ENCODE assay signal across 8 cellular contexts in the genomic region with DNA sequence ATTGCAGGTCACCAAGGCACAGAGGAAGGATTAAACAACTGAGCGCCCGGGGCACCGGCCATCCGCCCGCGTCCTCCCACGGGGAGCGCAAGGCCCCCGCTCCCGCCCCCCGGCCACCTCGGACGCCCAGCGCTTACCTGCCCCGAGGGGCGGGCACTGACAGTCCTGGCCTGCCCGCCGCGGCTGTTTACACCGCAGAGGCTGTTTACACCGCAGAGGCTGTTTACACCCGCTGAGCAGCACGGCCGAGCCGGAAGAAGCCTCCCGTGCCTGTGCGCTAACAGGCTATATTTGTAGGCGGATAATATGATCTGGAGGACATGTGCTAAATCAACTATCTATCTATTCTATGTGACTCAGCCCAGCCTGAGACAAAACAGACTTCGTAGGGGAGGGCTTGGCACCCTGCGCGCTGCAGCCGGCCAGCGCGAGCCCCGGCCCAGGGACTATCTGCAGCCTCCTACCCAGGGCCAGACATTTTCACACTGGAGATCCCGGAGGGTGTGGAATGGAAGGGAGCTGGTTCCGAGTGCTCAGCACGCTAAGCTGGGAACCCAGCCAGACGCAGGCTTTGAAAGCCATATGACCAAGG. TPM values are rescaled to one million over a fixed set of nuclear protein-coding genes. Genes with fewer than 3 reads are reported as not detected.
DNase-seq lines count a peak whose midpoint lies in the region; ATAC-seq and TF ChIP-seq lines count a peak whose summit lies in the region.

LRRC2 (minus strand) TSS at position 263 of the 592 bp plus-strand sequence. CDS start 14,711 bp downstream, outside the sequence.

- ATAC-seq in IMR-90 (ENCODE audit: low read depth) (peak; percentile 83), foreskin keratinocyte (peak; percentile 77)

- H2AK5ac ChIP-seq in IMR-90 (ENCODE audit: low read depth, low read length), result peak within 1 kb of the TSS; percentile 93

- H3K4me2 ChIP-seq in IMR-90 (ENCODE audit: low read depth, low read length), result peak within 1 kb of the TSS; percentile 86

- H3K27ac ChIP-seq in IMR-90 (ENCODE audit: insufficient read depth, low read length) (peak within 1 kb of the TSS; percentile 53), foreskin keratinocyte (no peak within 1 kb of the TSS)

- intact Hi-C loops in IMR-90 (cut with micrococcal nuclease), result loop anchor here (5.0 kb wide), 1 partner anchor 61 kb away; no protein-coding TSS in a partner anchor

- no TSS peak for BruUV-seq in IMR-90 (replicated peaks; lab: Mats Ljungman, UMichigan)

- peaks cover 10% of the 10 kb centered on the region; the same call in 1 of the 2 replicates for H3K9me1 ChIP-seq in IMR-90 (ENCODE audit: insufficient read depth, low read length)

- in situ Hi-C loops in IMR-90 (cut with MboI; ENCODE audit: low sequenced_read_pairs), result no loop called here

- H3K79me1 ChIP-seq in IMR-90 (ENCODE audit: low read depth in 1 of 2, low read length in 2 of 2), result peaks cover 13 to 22% of the 10 kb centered on the region in 2 experiments; a peak in 2 of 4 replicates

- peak within 1 kb of the TSS; percentile 49; the same call in 2 of the 3 replicates for H2BK15ac ChIP-seq in IMR-90 (ENCODE audit: low read depth, low read length)

- peak within 1 kb of the TSS; percentile 98 for H2BK120ac ChIP-seq in IMR-90 (ENCODE audit: low read depth, low read length)

- H3K27me3 ChIP-seq in IMR-90 (ENCODE audit: control insufficient read depth, insufficient read depth, low read length) (no peaks in the 10 kb centered on the region), foreskin keratinocyte (no peaks in the 10 kb centered on the region), neuron (ENCODE audit: insufficient read depth, low read length) (peaks cover 24% of the 10 kb centered on the region)

- peak within 1 kb of the TSS; percentile 57 for H3K4me3 ChIP-seq in IMR-90 (ENCODE audit: insufficient read depth, low read depth, low read length)
- no peak within 1 kb of the TSS for H3K4me3 ChIP-seq in neuron (ENCODE audit: low read length)

- H3K9ac ChIP-seq in IMR-90 (ENCODE audit: low read depth, low read length), result peak within 1 kb of the TSS; percentile 87

- peak within 1 kb of the TSS; percentile 93 for H3K56ac ChIP-seq in IMR-90 (ENCODE audit: extremely low read depth, insufficient read depth, low read length)

- peak within 1 kb of the TSS; percentile 79 to 93 for H4K8ac ChIP-seq in IMR-90 (ENCODE audit: low read depth in 2 of 2, low read length in 2 of 2)

- no peaks in the 10 kb centered on the region for H4K20me1 ChIP-seq in IMR-90 (ENCODE audit: insufficient read depth, low read length)

- peak within 1 kb of the TSS; percentile 66 for H2BK5ac ChIP-seq in IMR-90 (ENCODE audit: low read depth, low read length, poor library complexity, severe bottlenecking)

- peak within 1 kb of the TSS; percentile 95 for H3K4ac ChIP-seq in IMR-90 (ENCODE audit: low read depth, low read length)

- dilution Hi-C loops in IMR-90 (cut with HindIII; ENCODE audit: low sequenced_read_pairs, unreplicated experiment), result no loop called here

- peak; percentile 34; the same call in 1 of the 2 replicates for TF ChIP-seq POLR2A in IMR-90 (IDR thresholded peaks at IDR 0.05; ENCODE audit: low read depth, low read length)

- 0% methylated on average over 2 of the region's 39 CpGs; no CpG with 5 or more reads in 1 of the 2 experiments for WGBS in IMR-90 (ENCODE audit: extremely low coverage in 2 of 2, insufficient read length in 1 of 2), 2 experiments

- H3K23ac ChIP-seq in IMR-90 (ENCODE audit: low read depth, low read length), result peak within 1 kb of the TSS; percentile 95

- peak within 1 kb of the TSS; percentile 85 for H2BK20ac ChIP-seq in IMR-90 (ENCODE audit: low read depth, low read length)

- H3K9me3 ChIP-seq in IMR-90 (ENCODE audit: control insufficient read depth, insufficient read depth, low read length), result peaks cover 4% of the 10 kb centered on the region
- H3K9me3 ChIP-seq in neuron (ENCODE audit: low read length), result no peaks in the 10 kb centered on the region

- peak; percentile 57 for DNase-seq in AG08396 (ENCODE audit: low spot score)
- DNase-seq in IMR-90, result peak; percentile 76
- DNase-seq in activated gamma-delta T cell treated with Interleukin-2 at 50 U/mL for 16 hours, result peak; percentile 46
- DNase-seq in foreskin keratinocyte, result no peak
- no peak for DNase-seq in SHP77 (lab: John Stamatoyannopoulos, UW)
- no peak for DNase-seq in HT-29 (ENCODE audit: low spot score)
- DNase-seq in kidney glomerular epithelial cell (lab: John Stamatoyannopoulos, UW), result no peak

- POLR2A ChIA-PET in IMR-90 (lab: Charles Lee; ENCODE audit: unreplicated experiment), result no interaction called here

- H3K18ac ChIP-seq in IMR-90 (ENCODE audit: low read depth, low read length), result peak within 1 kb of the TSS; percentile 85

- peak within 1 kb of the TSS; percentile 93 for H2AK9ac ChIP-seq in IMR-90 (replicated peaks; ENCODE audit: low read depth, low read length, poor library complexity)

- peaks cover 11% of the 10 kb centered on the region for H3K4me1 ChIP-seq in IMR-90 (ENCODE audit: control insufficient read depth, insufficient read depth, low read length)
- H3K4me1 ChIP-seq in foreskin keratinocyte, result peaks cover 8% of the 10 kb centered on the region
- peaks cover 8% of the 10 kb centered on the region for H3K4me1 ChIP-seq in neuron (ENCODE audit: insufficient read depth, low read length)

- no peak for TF ChIP-seq RAD21 in IMR-90 (IDR thresholded peaks at IDR 0.05; ENCODE audit: low read length)

- no peaks in the 10 kb centered on the region for H3K36me3 ChIP-seq in IMR-90 (ENCODE audit: control insufficient read depth, insufficient read depth, low read length)
- H3K36me3 ChIP-seq in neuron (ENCODE audit: insufficient read depth, low read length), result no peaks in the 10 kb centered on the region

- peak within 1 kb of the TSS; percentile 95 for H4K91ac ChIP-seq in IMR-90 (ENCODE audit: insufficient read depth, low read depth, low read length)

- CTCF ChIA-PET in IMR-90 (lab: Yijun Ruan, JAX), result interaction anchor here (1.6 kb wide), 1 partner anchor 77 kb away, joined by 6 read pairs; no protein-coding TSS in a partner anchor

- H4K5ac ChIP-seq in IMR-90 (ENCODE audit: low read depth, low read length), result peak within 1 kb of the TSS; percentile 84

- H3K14ac ChIP-seq in IMR-90 (replicated peaks; ENCODE audit: low read depth, low read length), result peak within 1 kb of the TSS; percentile 89

- no peak for TF ChIP-seq CTCF in IMR-90 (conservative IDR thresholded peaks at IDR 0.05; ENCODE audit: low read depth, low read length)
- no peak for TF ChIP-seq CTCF in foreskin keratinocyte (conservative IDR thresholded peaks at IDR 0.05)

- H2AFZ ChIP-seq in IMR-90 (replicated peaks; ENCODE audit: low read length, poor library complexity) (peak within 1 kb of the TSS; percentile 94), neuron (ENCODE audit: low read depth, low read length) (peak within 1 kb of the TSS; percentile 9)

TF ChIP-seq in IMR-90, 13 proteins besides CTCF, POLR2A, EP300 and RAD21:
- TF ChIP-seq RCOR1 (IDR thresholded peaks at IDR 0.05; ENCODE audit: insufficient replicate concordance, low read length) (no peak), MAFK (IDR thresholded peaks at IDR 0.05; ENCODE audit: low read depth, low read length) (no peak), MAZ (IDR thresholded peaks at IDR 0.05; ENCODE audit: borderline replicate concordance, low read depth, low read length) (peak; percentile 27; the same call in 1 of the 2 replicates), SMC3 (IDR thresholded peaks at IDR 0.05; ENCODE audit: low read depth, low read length) (no peak; the same call in 1 of the 2 replicates), BHLHE40 (IDR thresholded peaks at IDR 0.05; ENCODE audit: low read depth, low read length) (peak; percentile 90), RFX5 (IDR thresholded peaks at IDR 0.05; ENCODE audit: low read depth, low read length) (no peak), ELK1 (IDR thresholded peaks at IDR 0.05; ENCODE audit: borderline replicate concordance, low read depth, low read length) (no peak), CEBPB (IDR thresholded peaks at IDR 0.05; ENCODE audit: low read depth, low read length) (no peak), CHD1 (IDR thresholded peaks at IDR 0.05; ENCODE audit: low read depth, low read length) (no peak), NFE2L2 (IDR thresholded peaks at IDR 0.05; ENCODE audit: low read depth, low read length) (no peak), FOS (IDR thresholded peaks at IDR 0.05; ENCODE audit: low read depth, low read length) (peak; percentile 27; the same call in 1 of the 2 replicates), MXI1 (IDR thresholded peaks at IDR 0.05; ENCODE audit: borderline replicate concordance, low read depth, low read length) (peak; percentile 48; the same call in 1 of the 2 replicates)
- TF ChIP-seq, protein P1, sequence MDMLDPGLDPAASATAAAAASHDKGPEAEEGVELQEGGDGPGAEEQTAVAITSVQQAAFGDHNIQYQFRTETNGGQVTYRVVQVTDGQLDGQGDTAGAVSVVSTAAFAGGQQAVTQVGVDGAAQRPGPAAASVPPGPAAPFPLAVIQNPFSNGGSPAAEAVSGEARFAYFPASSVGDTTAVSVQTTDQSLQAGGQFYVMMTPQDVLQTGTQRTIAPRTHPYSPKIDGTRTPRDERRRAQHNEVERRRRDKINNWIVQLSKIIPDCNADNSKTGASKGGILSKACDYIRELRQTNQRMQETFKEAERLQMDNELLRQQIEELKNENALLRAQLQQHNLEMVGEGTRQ (IDR thresholded peaks at IDR 0.05; ENCODE audit: low read depth, low read length), result no peak

RNA-seq across cellular contexts. Expression of gene LRRC2, which starts in this region (rescaled TPM):
- total RNA-seq in IMR-90 (2012; rRNA removed), result 4.1 and 4.7 TPM in 2 replicates
- polyA plus RNA-seq in IMR-90 (2012; rRNA removed), result 2.5 and 2.9 TPM in 2 replicates
- polyA plus RNA-seq in IMR-90 (2012; cell fraction: cytosol; rRNA removed), result 0.96 and 1.2 TPM in 2 replicates
- 0.75 and 3.6 TPM in 2 replicates for polyA plus RNA-seq in IMR-90 (2012; cell fraction: nucleus; rRNA removed; ENCODE audit: low replicate concordance)
- total RNA-seq in foreskin keratinocyte, result 0.68 and 1.4 TPM in 2 replicates
- 0.34 and 0.62 TPM in 2 replicates for polyA plus RNA-seq in foreskin keratinocyte
- 0.52 and 0.84 TPM in 2 replicates for total RNA-seq in HT-29 (2014; rRNA removed; shearing (Covaris generic))

Comparison
In these comparisons a context has a peak if more than half of its experiments do, and no peak if none do; other contexts are left out.
1. DNase-seq: peak in AG08396 (single experiment), IMR-90 (single experiment) and activated gamma-delta T cell treated with Interleukin-2 at 50 U/mL for 16 hours (single experiment); none in foreskin keratinocyte (0 of 2), SHP77 (0 of 2), HT-29 (single experiment) and kidney glomerular epithelial cell (single experiment).